ENCODE assay signal across 12 cellular contexts in the genomic region with DNA sequence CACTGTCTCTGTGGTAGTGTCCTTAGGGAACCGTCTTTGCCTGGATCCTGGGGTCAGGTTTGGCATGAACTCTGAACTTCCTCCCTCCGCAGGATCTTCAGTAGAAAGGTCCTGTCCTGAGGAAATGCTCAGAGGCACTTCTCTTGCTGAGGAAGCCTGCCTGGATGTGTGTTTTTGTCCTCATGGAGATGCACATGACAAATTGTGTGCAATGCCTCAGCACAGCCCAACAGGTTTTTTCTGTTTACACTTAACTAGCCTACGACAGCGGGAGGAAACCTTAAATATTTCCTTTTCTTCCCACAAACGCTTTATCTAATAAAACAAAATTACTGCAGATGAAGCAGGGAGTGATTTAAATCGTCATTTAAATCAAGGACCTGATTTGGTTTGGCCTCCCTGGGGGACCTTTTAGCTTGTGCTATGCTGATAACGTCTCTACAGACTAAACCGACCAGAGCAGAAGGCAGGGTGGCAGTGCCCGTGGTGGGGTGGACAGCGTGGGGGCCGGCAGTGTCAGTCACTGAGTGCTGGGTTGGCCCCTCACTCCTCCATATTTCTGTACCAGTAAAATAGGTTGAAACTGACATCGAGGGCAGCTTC. TPM values are rescaled to one million over a fixed set of nuclear protein-coding genes. Genes with fewer than 3 reads are reported as not detected.
DNase-seq lines count a peak whose midpoint lies in the region; ATAC-seq, FAIRE-seq and TF ChIP-seq lines count a peak whose summit lies in the region.
"Had no signal": no experiment of that assay in that cellular context is flagged by ENCODE, and none has a peak within 500 bp of the region (broad histone marks: within the 10 kb centered on the region; RNA-seq: fewer than 3 reads in every experiment).

No MANE protein-coding gene starts in this region.

- H3K36me3 Mint-ChIP-seq in nephron (ENCODE audit: low read depth), result no peaks in the 10 kb centered on the region

- FAIRE-seq in H54 (lab: Jason Lieb, UNC), result no peak
- FAIRE-seq: GM12892 had no signal

- TF ChIP-seq CTCF in RWPE2 (IDR thresholded peaks at IDR 0.05; ENCODE audit: poor library complexity, severe bottlenecking) (no peak), esophagus squamous epithelium (IDR thresholded peaks at IDR 0.05) (no peak), nephron (IDR thresholded peaks at IDR 0.05; ENCODE audit: unreplicated experiment in 3 of 3) (no peak), GM10248 (IDR thresholded peaks at IDR 0.05; ENCODE audit: control extremely low read depth, extremely low read depth, low read depth, missing control alignments) (no peak)

- TF ChIP-seq POLR2A in esophagus squamous epithelium (IDR thresholded peaks at IDR 0.05) (no peak), H54 (IDR thresholded peaks at IDR 0.05; ENCODE audit: low read depth, low read length) (no peak)

- H3K4me1 Mint-ChIP-seq in nephron, result peaks cover 65% of the 10 kb centered on the region
- H3K4me1 Mint-ChIP-seq: activated CD4-positive, alpha-beta T cell treated with anti-CD3 and anti-CD28 coated beads, Interleukin-2, amount 10 ng/mL, durations not matched to agents 7 days and 5 days had no signal

- WGBS in esophagus squamous epithelium, 2 donors, result 18 to 39% methylated on average over 6 to 9 of the region's 12 CpGs

- H3K9me3 Mint-ChIP-seq in nephron, result no peaks in the 10 kb centered on the region
- H3K9me3 Mint-ChIP-seq: stimulated activated naive CD8-positive, alpha-beta T cell treated with anti-CD3 and anti-CD28 coated beads, Interleukin-15, Interleukin-2, amounts not matched to agents 100 ng/mL and 50 ng/mL, for 24 hours had no signal

- H3K4me3 ChIP-seq in ACC112 (ENCODE audit: low read depth, low read length) (peak overlapping the region; percentile 74), RWPE2 (ENCODE audit: severe bottlenecking) (no peak overlapping the region), esophagus squamous epithelium (peak overlapping the region in 2 of 4 donors; percentile 9 to 49)

- H3K9me3 ChIP-seq in RWPE2 (ENCODE audit: severe bottlenecking) (no peaks in the 10 kb centered on the region), esophagus squamous epithelium (no peaks in the 10 kb centered on the region)

- H3K79me2 ChIP-seq in ACC112 (ENCODE audit: control insufficient read depth, insufficient read depth, low read length, unreplicated experiment), result peaks cover 2% of the 10 kb centered on the region

- peak overlapping the region; percentile 87 for H2AFZ ChIP-seq in ACC112 (ENCODE audit: low read length, unreplicated experiment)

- no peak for DNase-seq in RWPE2 (ENCODE audit: low spot score)
- DNase-seq in esophagus squamous epithelium (lab: John Stamatoyannopoulos, UW), result no peak
- no peak for DNase-seq in H54 (ENCODE audit: insufficient read length, low spot score)
- DNase-seq in GM10248 (ENCODE audit: extremely low spot score), result no peak
- DNase-seq: activated CD4-positive, alpha-beta T cell treated with anti-CD3 and anti-CD28 coated beads, Interleukin-2, amount 10 ng/mL, durations not matched to agents 7 days and 5 days; H9 had no signal

- peaks cover 26% of the 10 kb centered on the region for H3K4me1 ChIP-seq in ACC112 (ENCODE audit: control insufficient read depth, insufficient read depth, low read length, unreplicated experiment)
- peaks cover 4% of the 10 kb centered on the region for H3K4me1 ChIP-seq in RWPE2 (ENCODE audit: insufficient read depth, poor library complexity, severe bottlenecking)
- H3K4me1 ChIP-seq in esophagus squamous epithelium, result peaks cover 10 to 30% (median 20%) of the 10 kb centered on the region in 3 donors

- H3K36me3 ChIP-seq in ACC112 (ENCODE audit: insufficient read depth, low read length) (no peaks in the 10 kb centered on the region), RWPE2 (ENCODE audit: low read depth) (no peaks in the 10 kb centered on the region), esophagus squamous epithelium (no peaks in the 10 kb centered on the region)

- peak overlapping the region; percentile 92 to 95 (median 93) for H3K27ac Mint-ChIP-seq in nephron
- H3K27ac Mint-ChIP-seq: activated CD4-positive, alpha-beta T cell treated with anti-CD3 and anti-CD28 coated beads, Interleukin-2, amount 10 ng/mL, durations not matched to agents 7 days and 5 days; H9; stimulated activated naive CD8-positive, alpha-beta T cell treated with anti-CD3 and anti-CD28 coated beads, Interleukin-15, Interleukin-2, amounts not matched to agents 100 ng/mL and 50 ng/mL, for 24 hours had no signal

- H3K4me3 Mint-ChIP-seq in nephron, result peak overlapping the region; percentile 26 to 57 (median 45)
- H3K4me3 Mint-ChIP-seq: activated CD4-positive, alpha-beta T cell treated with anti-CD3 and anti-CD28 coated beads, Interleukin-2, amount 10 ng/mL, durations not matched to agents 7 days and 5 days; H9; stimulated activated naive CD8-positive, alpha-beta T cell treated with anti-CD3 and anti-CD28 coated beads, Interleukin-15, Interleukin-2, amounts not matched to agents 100 ng/mL and 50 ng/mL, for 24 hours had no signal

- H3K27me3 ChIP-seq in ACC112 (ENCODE audit: insufficient read depth, low read length), result no peaks in the 10 kb centered on the region
- no peaks in the 10 kb centered on the region for H3K27me3 ChIP-seq in RWPE2 (ENCODE audit: insufficient read depth, poor library complexity, severe bottlenecking)
- no peaks in the 10 kb centered on the region for H3K27me3 ChIP-seq in esophagus squamous epithelium

- ATAC-seq in RWPE2 (ENCODE audit: low read depth) (peak; percentile 7; the same call in 1 of the 3 replicates), HG02610 (IDR thresholded peaks at IDR 0.05; ENCODE audit: unreplicated experiment) (no peak), HG02840 (IDR thresholded peaks at IDR 0.05; ENCODE audit: low FRiP score, unreplicated experiment) (no peak)

- POLR2A ChIA-PET in GM10248 (lab: Yijun Ruan, JAX), result no interaction called here

- CTCF ChIA-PET in GM10248 (lab: Yijun Ruan, JAX), result interaction anchor here (1.2 to 4.3 kb wide), 2 partner anchors 9 to 458 kb away, joined by 4 to 26 read pairs; no protein-coding TSS in a partner anchor

- intact Hi-C loops in esophagus squamous epithelium (cut with DNase I), result no loop called here

- peak overlapping the region; percentile 34 for H3K27ac ChIP-seq in ACC112 (ENCODE audit: low read depth, low read length)
- no peak overlapping the region for H3K27ac ChIP-seq in RWPE2 (ENCODE audit: poor library complexity, severe bottlenecking)
- peak overlapping the region; percentile 6 to 79 (median 63) for H3K27ac ChIP-seq in esophagus squamous epithelium

- peaks cover 18% of the 10 kb centered on the region for H3K27me3 Mint-ChIP-seq in nephron (ENCODE audit: low read depth)
- H3K27me3 Mint-ChIP-seq: activated CD4-positive, alpha-beta T cell treated with anti-CD3 and anti-CD28 coated beads, Interleukin-2, amount 10 ng/mL, durations not matched to agents 7 days and 5 days; stimulated activated naive CD8-positive, alpha-beta T cell treated with anti-CD3 and anti-CD28 coated beads, Interleukin-15, Interleukin-2, amounts not matched to agents 100 ng/mL and 50 ng/mL, for 24 hours had no signal

RNA-seq across cellular contexts. Expression of gene FBXL14, which starts 18.5 kb away (rescaled TPM):
- 10 to 100 TPM in 1 of 4 donors, 1 to 10 TPM in 3; 6.5 to 14.9 (median 8.8) TPM for total RNA-seq in esophagus squamous epithelium

RNA-seq across cellular contexts. Expression of gene WNT5B, which starts 53.1 kb away (rescaled TPM):
- total RNA-seq in esophagus squamous epithelium, result 10 to 100 TPM in 2 of 4 donors, 1 to 10 TPM in 2; 5.6 to 30.9 (median 12.7) TPM
